In the genomic region with DNA sequence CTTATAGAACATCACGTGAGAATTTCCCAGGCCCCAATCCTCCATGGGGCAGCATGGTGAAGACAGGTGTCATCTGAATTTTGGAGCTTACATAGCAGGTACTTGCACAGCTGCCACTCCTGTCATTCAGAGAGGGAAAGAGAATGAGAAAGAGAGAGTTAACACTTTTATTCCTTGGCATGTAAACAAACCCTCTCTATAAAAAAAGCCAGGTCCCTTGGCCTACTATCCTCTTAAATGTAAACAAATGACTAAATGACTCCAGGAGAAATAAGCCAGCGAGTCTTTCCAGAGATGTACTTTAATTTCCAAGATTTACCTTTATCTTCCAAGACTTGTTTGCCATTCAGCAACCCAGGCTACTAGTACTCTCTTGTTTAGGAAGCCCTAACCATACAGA, we compare ENCODE assay signal across 19 cellular contexts.
A peak's percentile ranks its signal among the peaks of the same experiment; 100 is the strongest.
DNase-seq lines count a peak whose midpoint lies in the region; ATAC-seq lines count a peak whose summit lies in the region.
"Had no signal": no experiment of that assay in that cellular context is flagged by ENCODE, and none has a peak within 500 bp of the region (broad histone marks: within the 10 kb centered on the region; RNA-seq: fewer than 3 reads in every experiment).

No MANE protein-coding gene starts in this region.

- no peak overlapping the region for H2BK5ac ChIP-seq in mesenchymal stem cell (ENCODE audit: low read depth, low read length, poor library complexity, severe bottlenecking)

- no peak overlapping the region for H2BK15ac ChIP-seq in mesenchymal stem cell (ENCODE audit: low read depth, poor library complexity, severe bottlenecking)

- no peak for ATAC-seq in sciatic nerve

- no peak overlapping the region for H3K14ac ChIP-seq in mesenchymal stem cell (ENCODE audit: low read length in 2 of 2)

- H3K36me3 ChIP-seq in Karpas-422 (ENCODE audit: insufficient read depth, low read length) = no peaks in the 10 kb centered on the region
- no peaks in the 10 kb centered on the region for H3K36me3 ChIP-seq in mesenchymal stem cell (ENCODE audit: control insufficient read depth in 1 of 2, insufficient read depth in 2 of 2, low read depth in 1 of 2, low read length in 2 of 2)
- H3K36me3 ChIP-seq: BE2C, BLaER1 had no signal

- WGBS in mesenchymal stem cell = 45% methylated on average over 2 of the region's 2 CpGs

- no peak overlapping the region for H3K4me2 ChIP-seq in Karpas-422 (ENCODE audit: low read depth, low read length, poor library complexity, severe bottlenecking)
- H3K4me2 ChIP-seq in mesenchymal stem cell (ENCODE audit: low read length, poor library complexity, severe bottlenecking) = no peak overlapping the region
- H3K4me2 ChIP-seq: BLaER1 had no signal

- no peak overlapping the region for H3K18ac ChIP-seq in mesenchymal stem cell (ENCODE audit: low read depth in 1 of 2, low read length in 2 of 2)

- in situ Hi-C loops in KBM-7 (cut with MboI; ENCODE audit: low pct_unique_long_range_greater_than_20kb, low sequenced_read_pairs) = no loop called here

- H3K9me3 ChIP-seq in Karpas-422 (ENCODE audit: low read length) (no peaks in the 10 kb centered on the region), mesenchymal stem cell (ENCODE audit: control insufficient read depth, low read length) (no peaks in the 10 kb centered on the region)
- H3K9me3 ChIP-seq: BE2C, BLaER1, Caco-2 had no signal

- no peaks in the 10 kb centered on the region for H4K20me1 ChIP-seq in Karpas-422 (ENCODE audit: insufficient read depth, low read depth, low read length)
- H4K20me1 ChIP-seq: BLaER1 had no signal

- H3K79me2 ChIP-seq in Karpas-422 (ENCODE audit: low read length) = no peaks in the 10 kb centered on the region

- H2BK12ac ChIP-seq in mesenchymal stem cell (ENCODE audit: low read length in 2 of 2) = no peak overlapping the region

- DNase-seq in COLO668 (lab: John Stamatoyannopoulos, UW; ENCODE audit: unreplicated experiment) = peak; percentile 56
- peak; percentile 15 for DNase-seq in Karpas-422
- peak; percentile 42 for DNase-seq in M059J (ENCODE audit: low read depth)
- DNase-seq in mesenchymal stem cell = peak; percentile 35
- DNase-seq in sciatic nerve (ENCODE audit: low spot score) = no peak
- DNase-seq in KBM-7 = no peak
- no peak for DNase-seq in NCI-H345 (lab: John Stamatoyannopoulos, UW)
- DNase-seq: 8988T; ACHN; BE2C; C1 segment of cervical spinal cord; Caco-2; Calu3; CD4-positive, alpha-beta memory T cell; CD4-positive, CD25-positive, alpha-beta regulatory T cell; CD8-positive, alpha-beta memory T cell; DMS79 treated with DMSO at 0.1 percent for 48 hours; GF-D8 had no signal

- H4K8ac ChIP-seq in mesenchymal stem cell (ENCODE audit: low read length) = no peak overlapping the region

- H2AFZ ChIP-seq in Karpas-422 (ENCODE audit: low read length) (no peak overlapping the region), mesenchymal stem cell (ENCODE audit: low read depth, low read length) (no peak overlapping the region)

- H3K4ac ChIP-seq in mesenchymal stem cell (ENCODE audit: low read depth in 1 of 2, low read length in 2 of 2) = no peak overlapping the region

- no peak overlapping the region for H3K27ac ChIP-seq in Karpas-422 (ENCODE audit: low read length)
- no peak overlapping the region for H3K27ac ChIP-seq in mesenchymal stem cell (ENCODE audit: low read length, poor library complexity, severe bottlenecking)
- H3K27ac ChIP-seq: BLaER1 had no signal

- H3K4me1 ChIP-seq in Karpas-422 (ENCODE audit: low read length) (no peaks in the 10 kb centered on the region), mesenchymal stem cell (ENCODE audit: control insufficient read depth, insufficient read depth, low read depth, low read length) (no peaks in the 10 kb centered on the region)
- H3K4me1 ChIP-seq: BE2C, Caco-2 had no signal

- intact Hi-C loops in sciatic nerve (cut with DNase I) = no loop called here

- H2BK120ac ChIP-seq in mesenchymal stem cell (ENCODE audit: low read depth, low read length) = no peak overlapping the region

- H3K9ac ChIP-seq in Karpas-422 (ENCODE audit: low read length) = no peak overlapping the region
- H3K9ac ChIP-seq in mesenchymal stem cell (ENCODE audit: low read length) = no peak overlapping the region
- H3K9ac ChIP-seq: BLaER1 had no signal

- H3K23ac ChIP-seq in mesenchymal stem cell (ENCODE audit: low read length in 2 of 2) = no peak overlapping the region

- H3K4me3 ChIP-seq in Karpas-422 (ENCODE audit: low read length) (no peak overlapping the region), mesenchymal stem cell (ENCODE audit: insufficient read depth in 1 of 2, low read depth in 1 of 2, low read length in 2 of 2) (no peak overlapping the region)
- H3K4me3 ChIP-seq: BLaER1 had no signal

- no peaks in the 10 kb centered on the region for H3K79me1 ChIP-seq in mesenchymal stem cell (replicated peaks; ENCODE audit: low read length, poor library complexity, severe bottlenecking)

- H4K91ac ChIP-seq in mesenchymal stem cell (ENCODE audit: low read length) = no peak overlapping the region

- no peak overlapping the region for H2AK5ac ChIP-seq in mesenchymal stem cell (ENCODE audit: low read length, severe bottlenecking)

- no peaks in the 10 kb centered on the region for H3K27me3 ChIP-seq in Karpas-422 (ENCODE audit: low read length)
- no peaks in the 10 kb centered on the region for H3K27me3 ChIP-seq in mesenchymal stem cell (ENCODE audit: control insufficient read depth in 1 of 2, insufficient read depth in 1 of 2, low read length in 2 of 2)
- H3K27me3 ChIP-seq: BE2C, BLaER1 had no signal

- no peaks in the 10 kb centered on the region for H3K9me2 ChIP-seq in Karpas-422 (replicated peaks; ENCODE audit: insufficient read depth, low read length)

Comparison
In these comparisons a context has a peak if more than half of its experiments do, and no peak if none do; other contexts are left out.
1. DNase-seq: peak in COLO668 (single experiment), Karpas-422 (single experiment), M059J (single experiment) and mesenchymal stem cell (single experiment); none in sciatic nerve (single experiment), KBM-7 (single experiment) and NCI-H345 (single experiment).